ENCODE assay signal across 18 cellular contexts in the genomic region with DNA sequence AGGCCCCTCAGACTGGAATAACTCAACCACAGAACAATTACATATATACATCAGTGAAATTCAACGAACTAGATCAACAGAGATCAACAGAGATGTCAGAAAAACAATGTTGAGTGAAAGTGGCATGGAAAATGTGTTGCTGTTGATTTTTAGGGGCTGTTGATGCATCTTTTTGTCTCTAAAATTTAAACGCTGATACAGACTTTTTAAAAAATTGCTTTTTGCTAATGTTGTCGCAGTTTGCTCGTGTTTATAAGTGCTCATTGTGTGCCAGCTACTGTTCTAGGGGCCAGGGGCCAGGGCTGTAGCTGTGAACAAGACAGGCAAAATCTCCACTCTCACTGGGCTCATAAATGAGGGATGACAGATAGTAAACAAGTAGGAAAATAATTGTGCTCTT. TPM values are rescaled to one million over a fixed set of nuclear protein-coding genes. Genes with fewer than 3 reads are reported as not detected.
DNase-seq lines count a peak whose midpoint lies in the region; ATAC-seq and TF ChIP-seq lines count a peak whose summit lies in the region.
"Had no signal": no experiment of that assay in that cellular context is flagged by ENCODE, and none has a peak within 500 bp of the region (broad histone marks: within the 10 kb centered on the region; RNA-seq: fewer than 3 reads in every experiment).

No MANE protein-coding gene starts in this region.

- no peak for TF ChIP-seq CTCF in natural killer cell (IDR thresholded peaks at IDR 0.05)
- TF ChIP-seq CTCF in glutamatergic neuron (IDR thresholded peaks at IDR 0.05; ENCODE audit: partially characterized antibody, unreplicated experiment), result no peak
- TF ChIP-seq CTCF in GM20000 (IDR thresholded peaks at IDR 0.05; ENCODE audit: extremely low read depth, missing control alignments), result no peak
- no peak for TF ChIP-seq CTCF in nephron progenitor cell (IDR thresholded peaks at IDR 0.05)

- H3K27ac ChIP-seq in naive thymus-derived CD4-positive, alpha-beta T cell (ENCODE audit: low read depth, low read length), result no peak overlapping the region
- H3K27ac ChIP-seq: 22Rv1; BLaER1 treated with 17β-estradiol and CSF1 and Interleukin-3, amounts not matched to agents 10 nM and 100 nM; PC-9 had no signal

- peak overlapping the region; percentile 53 for H3K27ac Mint-ChIP-seq in activated CD4-positive, alpha-beta T cell treated with anti-CD3 and anti-CD28 coated beads for 36 hours
- peak overlapping the region; percentile 20 to 53 for H3K27ac Mint-ChIP-seq in natural killer cell
- H3K27ac Mint-ChIP-seq in natural killer cell treated with Interleukin-12 subunit alpha and Interleukin-12 subunit beta and Interleukin-15 and Interleukin-18, amount 100 ng/mL, for 72 hours, result no peak overlapping the region
- H3K27ac Mint-ChIP-seq in glutamatergic neuron (ENCODE audit: unreplicated experiment), result peak overlapping the region; percentile 44
- H3K27ac Mint-ChIP-seq in nephron progenitor cell, result no peak overlapping the region
- peak overlapping the region in 3 of 9 donors; percentile 13 to 48 (median 34) for H3K27ac Mint-ChIP-seq in naive thymus-derived CD4-positive, alpha-beta T cell

- no peak overlapping the region for H3K4me3 Mint-ChIP-seq in activated CD4-positive, alpha-beta T cell treated with anti-CD3 and anti-CD28 coated beads for 36 hours
- H3K4me3 Mint-ChIP-seq in natural killer cell (no peak overlapping the region), glutamatergic neuron (ENCODE audit: unreplicated experiment) (no peak overlapping the region), nephron progenitor cell (no peak overlapping the region)
- no peak overlapping the region for H3K4me3 Mint-ChIP-seq in natural killer cell treated with Interleukin-12 subunit alpha and Interleukin-12 subunit beta and Interleukin-15 and Interleukin-18, amount 100 ng/mL, for 72 hours
- H3K4me3 Mint-ChIP-seq in naive thymus-derived CD4-positive, alpha-beta T cell, result no peak overlapping the region

- no peak overlapping the region for H3K4me3 ChIP-seq in naive thymus-derived CD4-positive, alpha-beta T cell (ENCODE audit: low read length)
- H3K4me3 ChIP-seq: BLaER1 treated with 17β-estradiol and CSF1 and Interleukin-3, amounts not matched to agents 10 nM and 100 nM; PC-9 had no signal

- no peaks in the 10 kb centered on the region for H3K9me3 ChIP-seq in naive thymus-derived CD4-positive, alpha-beta T cell (ENCODE audit: control insufficient read depth in 2 of 3, low read length in 3 of 3)

- peaks cover 4 to 6% of the 10 kb centered on the region in 2 donors for H3K4me1 ChIP-seq in naive thymus-derived CD4-positive, alpha-beta T cell (ENCODE audit: control insufficient read depth in 2 of 2, insufficient read depth in 2 of 2, low read length in 2 of 2)

- no peaks in the 10 kb centered on the region for H3K9me3 Mint-ChIP-seq in activated CD4-positive, alpha-beta T cell treated with anti-CD3 and anti-CD28 coated beads for 36 hours (ENCODE audit: low read depth)
- H3K9me3 Mint-ChIP-seq in natural killer cell, result peaks cover 0 to 3% of the 10 kb centered on the region in 2 donors
- H3K9me3 Mint-ChIP-seq in natural killer cell treated with Interleukin-12 subunit alpha and Interleukin-12 subunit beta and Interleukin-15 and Interleukin-18, amount 100 ng/mL, for 72 hours, result peaks cover 3% of the 10 kb centered on the region
- H3K9me3 Mint-ChIP-seq in glutamatergic neuron (ENCODE audit: unreplicated experiment), result no peaks in the 10 kb centered on the region
- H3K9me3 Mint-ChIP-seq in nephron progenitor cell, result peaks cover 29% of the 10 kb centered on the region
- H3K9me3 Mint-ChIP-seq in naive thymus-derived CD4-positive, alpha-beta T cell, result peaks cover 0 to 2% (median 0%) of the 10 kb centered on the region in 11 donors

- no peak for ATAC-seq in activated CD4-positive, alpha-beta T cell treated with anti-CD3 and anti-CD28 coated beads for 36 hours
- ATAC-seq in natural killer cell, result no peak
- ATAC-seq in natural killer cell treated with Interleukin-12 subunit alpha and Interleukin-12 subunit beta and Interleukin-15 and Interleukin-18, amount 100 ng/mL, for 72 hours, result no peak
- ATAC-seq in naive thymus-derived CD4-positive, alpha-beta T cell, result no peak
- ATAC-seq: Right ventricle myocardium inferior had no signal

- intact Hi-C loops in activated CD4-positive, alpha-beta T cell treated with anti-CD3 and anti-CD28 coated beads for 36 hours (cut with DNase I, micrococcal nuclease), result no loop called here
- intact Hi-C loops in natural killer cell (cut with micrococcal nuclease), result no loop called here
- intact Hi-C loops in naive thymus-derived CD4-positive, alpha-beta T cell (cut with micrococcal nuclease), result no loop called here

- H3K36me3 Mint-ChIP-seq in activated CD4-positive, alpha-beta T cell treated with anti-CD3 and anti-CD28 coated beads for 36 hours (ENCODE audit: low read depth), result peaks cover 51% of the 10 kb centered on the region
- H3K36me3 Mint-ChIP-seq in natural killer cell (no peaks in the 10 kb centered on the region), glutamatergic neuron (ENCODE audit: unreplicated experiment) (no peaks in the 10 kb centered on the region), nephron progenitor cell (ENCODE audit: low read depth) (peaks cover 75% of the 10 kb centered on the region)
- peaks cover 12% of the 10 kb centered on the region for H3K36me3 Mint-ChIP-seq in natural killer cell treated with Interleukin-12 subunit alpha and Interleukin-12 subunit beta and Interleukin-15 and Interleukin-18, amount 100 ng/mL, for 72 hours
- H3K36me3 Mint-ChIP-seq in naive thymus-derived CD4-positive, alpha-beta T cell, result peaks cover 0 to 40% (median 23%) of the 10 kb centered on the region in 5 donors

- CTCF ChIA-PET in activated CD4-positive, alpha-beta T cell treated with anti-CD3 and anti-CD28 coated beads for 36 hours (lab: Charles Lee), result interaction anchor here (0.7 to 0.9 kb wide), 2 partner anchors 17 to 128 kb away, joined by 3 read pairs; no protein-coding TSS in a partner anchor
- CTCF ChIA-PET in naive thymus-derived CD4-positive, alpha-beta T cell (lab: Charles Lee), result no interaction called here

- POLR2A ChIA-PET in activated CD4-positive, alpha-beta T cell treated with anti-CD3 and anti-CD28 coated beads for 36 hours (lab: Charles Lee), result interaction anchor here (0.6 kb wide), 1 partner anchor 19 kb away, joined by 5 read pairs; the partner anchor contains the start of gene TMEM248
- POLR2A ChIA-PET in naive thymus-derived CD4-positive, alpha-beta T cell (lab: Charles Lee), result no interaction called here

- no peaks in the 10 kb centered on the region for H3K27me3 ChIP-seq in naive thymus-derived CD4-positive, alpha-beta T cell (ENCODE audit: control insufficient read depth in 2 of 2, insufficient read depth in 2 of 2, low read length in 2 of 2)
- H3K27me3 ChIP-seq: BLaER1 treated with 17β-estradiol and CSF1 and Interleukin-3, amounts not matched to agents 10 nM and 100 nM had no signal

- no peaks in the 10 kb centered on the region for H3K27me3 Mint-ChIP-seq in activated CD4-positive, alpha-beta T cell treated with anti-CD3 and anti-CD28 coated beads for 36 hours
- no peaks in the 10 kb centered on the region for H3K27me3 Mint-ChIP-seq in natural killer cell (ENCODE audit: low read depth in 2 of 2)
- no peaks in the 10 kb centered on the region for H3K27me3 Mint-ChIP-seq in natural killer cell treated with Interleukin-12 subunit alpha and Interleukin-12 subunit beta and Interleukin-15 and Interleukin-18, amount 100 ng/mL, for 72 hours
- no peaks in the 10 kb centered on the region for H3K27me3 Mint-ChIP-seq in glutamatergic neuron (ENCODE audit: unreplicated experiment)
- H3K27me3 Mint-ChIP-seq in nephron progenitor cell (ENCODE audit: low read depth, poor library complexity), result peaks cover 2% of the 10 kb centered on the region
- H3K27me3 Mint-ChIP-seq in naive thymus-derived CD4-positive, alpha-beta T cell, result no peaks in the 10 kb centered on the region

- no peak for DNase-seq in activated CD4-positive, alpha-beta T cell treated with anti-CD3 and anti-CD28 coated beads for 36 hours
- DNase-seq in activated CD4-positive, alpha-beta T cell treated with anti-CD3 and anti-CD28 coated beads, Interleukin-2, amount 50 U/mL, for 4 hours, result no peak
- DNase-seq in natural killer cell (no peak), glutamatergic neuron (no peak), GM20000 (ENCODE audit: low spot score) (no peak), nephron progenitor cell (no peak)
- DNase-seq in natural killer cell treated with Interleukin-12 subunit alpha and Interleukin-12 subunit beta and Interleukin-15 and Interleukin-18, amount 100 ng/mL, for 72 hours (ENCODE audit: low spot score), result no peak
- DNase-seq in naive thymus-derived CD4-positive, alpha-beta T cell, result no peak
- DNase-seq: COR-L47, DMS53, Kasumi-1, NCI-H2029, NCI-H2171 treated with DMSO at 0.1 percent for 48 hours, NCI-H774, PC-9 had no signal

- H3K36me3 ChIP-seq in naive thymus-derived CD4-positive, alpha-beta T cell (ENCODE audit: control insufficient read depth in 2 of 3, insufficient read depth in 3 of 3, low read length in 3 of 3), result peaks cover 7 to 39% (median 17%) of the 10 kb centered on the region in 3 experiments

- peaks cover 41% of the 10 kb centered on the region for H3K4me1 Mint-ChIP-seq in activated CD4-positive, alpha-beta T cell treated with anti-CD3 and anti-CD28 coated beads for 36 hours
- H3K4me1 Mint-ChIP-seq in natural killer cell (peaks cover 39 to 47% of the 10 kb centered on the region in 2 donors), glutamatergic neuron (ENCODE audit: low read depth, unreplicated experiment) (peaks cover 10% of the 10 kb centered on the region), nephron progenitor cell (no peaks in the 10 kb centered on the region)
- peaks cover 37 to 39% of the 10 kb centered on the region in 2 donors for H3K4me1 Mint-ChIP-seq in natural killer cell treated with Interleukin-12 subunit alpha and Interleukin-12 subunit beta and Interleukin-15 and Interleukin-18, amount 100 ng/mL, for 72 hours (ENCODE audit: low read depth in 2 of 2)
- peaks cover 27 to 62% (median 45%) of the 10 kb centered on the region in 7 donors for H3K4me1 Mint-ChIP-seq in naive thymus-derived CD4-positive, alpha-beta T cell

RNA-seq across cellular contexts. Expression of gene TMEM248, which starts 18.3 kb away (rescaled TPM):
- total RNA-seq in activated CD4-positive, alpha-beta T cell treated with anti-CD3 and anti-CD28 coated beads for 36 hours, result 10 to 100 TPM; 70.5 to 85.8 TPM
- 100 to 1,000 TPM in 2 of 3 donors, 10 to 100 TPM in 1; 97.3 to 105 (median 103) TPM for total RNA-seq in natural killer cell
- total RNA-seq in natural killer cell treated with Interleukin-12 subunit alpha and Interleukin-12 subunit beta and Interleukin-15 and Interleukin-18, amount 100 ng/mL, for 72 hours, result 100 to 1,000 TPM in 1 of 2 donors, 10 to 100 TPM in 1; 88.2 to 110 TPM
- total RNA-seq in glutamatergic neuron (ENCODE audit: unreplicated experiment), result 62.6 TPM
- total RNA-seq in naive thymus-derived CD4-positive, alpha-beta T cell, result 100 to 1,000 TPM in 1 of 5 experiments, 10 to 100 TPM in 4; 81.0 to 107 (median 91.6) TPM
- polyA plus RNA-seq in naive thymus-derived CD4-positive, alpha-beta T cell, result 100 to 1,000 TPM; 104 to 106 TPM

RNA-seq across cellular contexts. Expression of gene SBDS, which starts 56.1 kb away (rescaled TPM):
- 10 to 100 TPM; 53.8 to 66.0 TPM for total RNA-seq in activated CD4-positive, alpha-beta T cell treated with anti-CD3 and anti-CD28 coated beads for 36 hours
- total RNA-seq in natural killer cell (100 to 1,000 TPM; 183 to 308 (median 199) TPM), glutamatergic neuron (ENCODE audit: unreplicated experiment) (66.3 TPM)
- total RNA-seq in natural killer cell treated with Interleukin-12 subunit alpha and Interleukin-12 subunit beta and Interleukin-15 and Interleukin-18, amount 100 ng/mL, for 72 hours, result 10 to 100 TPM; 56.7 to 66.1 TPM
- total RNA-seq in naive thymus-derived CD4-positive, alpha-beta T cell, result 100 to 1,000 TPM in 2 of 5 experiments, 10 to 100 TPM in 3; 35.7 to 318 (median 95.1) TPM
- polyA plus RNA-seq in naive thymus-derived CD4-positive, alpha-beta T cell, result 100 to 1,000 TPM in 1 of 2 donors, 10 to 100 TPM in 1; 65.1 to 101 TPM

RNA-seq across cellular contexts. Expression of gene TYW1, which starts 57.3 kb away (rescaled TPM):
- 10 to 100 TPM; 13.1 to 14.7 TPM for total RNA-seq in activated CD4-positive, alpha-beta T cell treated with anti-CD3 and anti-CD28 coated beads for 36 hours
- total RNA-seq in natural killer cell, result 10 to 100 TPM; 16.6 to 27.0 (median 16.9) TPM
- 10 to 100 TPM; 17.5 to 25.5 TPM for total RNA-seq in natural killer cell treated with Interleukin-12 subunit alpha and Interleukin-12 subunit beta and Interleukin-15 and Interleukin-18, amount 100 ng/mL, for 72 hours
- total RNA-seq in glutamatergic neuron (ENCODE audit: unreplicated experiment), result 17.7 TPM
- total RNA-seq in naive thymus-derived CD4-positive, alpha-beta T cell, result 10 to 100 TPM; 20.2 to 29.4 (median 25.3) TPM
- polyA plus RNA-seq in naive thymus-derived CD4-positive, alpha-beta T cell, result 10 to 100 TPM; 20.7 to 25.0 TPM

Comparison
In these comparisons a context has a peak if more than half of its experiments do, and no peak if none do; other contexts are left out.
1. H3K27ac Mint-ChIP-seq: peak in activated CD4-positive, alpha-beta T cell treated with anti-CD3 and anti-CD28 coated beads for 36 hours (single experiment), natural killer cell (2 of 2) and glutamatergic neuron (single experiment); none in natural killer cell treated with Interleukin-12 subunit alpha and Interleukin-12 subunit beta and Interleukin-15 and Interleukin-18, amount 100 ng/mL, for 72 hours (0 of 2) and nephron progenitor cell (single experiment).